In the genomic region with DNA sequence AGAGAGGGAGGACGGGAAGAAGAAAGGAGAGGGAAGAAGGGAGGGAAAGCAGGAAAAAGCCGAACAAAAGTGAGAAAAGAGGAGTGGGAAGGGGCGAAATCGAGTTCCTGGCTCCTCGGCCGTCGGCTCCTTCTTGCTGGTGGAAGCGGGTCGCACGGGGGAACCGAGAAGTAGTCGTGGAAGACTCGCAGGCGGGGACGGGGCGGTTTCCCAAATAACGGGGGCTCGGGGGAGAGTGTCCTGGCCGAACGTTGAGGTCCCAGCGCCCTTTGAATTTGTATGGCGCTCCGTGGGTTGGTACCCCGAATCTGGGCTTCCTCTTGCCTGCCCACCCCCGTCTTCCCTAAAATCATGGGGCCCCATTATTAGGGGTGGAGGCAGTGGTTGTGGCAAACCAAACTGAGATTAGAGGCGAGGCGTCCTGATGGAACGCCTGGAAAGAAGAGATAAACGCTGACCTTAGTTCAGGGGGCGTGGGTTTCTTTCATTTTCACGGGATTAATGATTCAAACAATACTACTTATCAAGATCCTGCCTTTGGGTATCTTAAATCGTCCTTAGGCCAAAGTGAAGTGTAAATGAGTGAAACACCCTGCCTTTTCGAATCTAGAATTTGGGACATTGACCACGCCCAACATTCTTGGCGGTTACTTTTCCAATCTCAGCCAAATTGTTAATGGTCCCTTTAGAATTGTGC, we compare ENCODE assay signal across 8 cellular contexts. TPM values are rescaled to one million over a fixed set of nuclear protein-coding genes. Genes with fewer than 3 reads are reported as not detected.
DNase-seq lines count a peak whose midpoint lies in the region; ATAC-seq lines count a peak whose summit lies in the region.

No MANE protein-coding gene starts in this region.

- peak overlapping the region; percentile 78 for H3K27ac Mint-ChIP-seq in activated CD4-positive, alpha-beta T cell treated with anti-CD3 and anti-CD28 coated beads, Interleukin-2, amount 10 ng/mL, durations not matched to agents 24 days and 14 days
- H3K27ac Mint-ChIP-seq in T-cell = no peak overlapping the region

- H3K9ac ChIP-seq in endocrine pancreas (ENCODE audit: control insufficient read depth, insufficient read depth, low read length) (peak overlapping the region; percentile 97), muscle layer of colon (ENCODE audit: low read length) (peak overlapping the region; percentile 71)

- POLR2A ChIA-PET in T-cell (lab: Charles Lee) = interaction anchor here in 1 of 2 donors (0.6 to 0.7 kb wide), 2 partner anchors 21 to 214 kb away, joined by 3 read pairs; no protein-coding TSS in a partner anchor

- H3K9me3 ChIP-seq in endocrine pancreas (ENCODE audit: control insufficient read depth, low read length) = no peaks in the 10 kb centered on the region
- no peaks in the 10 kb centered on the region for H3K9me3 ChIP-seq in muscle layer of colon (ENCODE audit: low read length)

- H3K27ac ChIP-seq in muscle layer of colon (ENCODE audit: low read depth, low read length) = peak overlapping the region; percentile 91

- H3K4me1 ChIP-seq in endocrine pancreas (ENCODE audit: control insufficient read depth, insufficient read depth, low read length) (peaks cover 10% of the 10 kb centered on the region), muscle layer of colon (ENCODE audit: insufficient read depth, low read length) (peaks cover 25% of the 10 kb centered on the region)

- peaks cover 23% of the 10 kb centered on the region for H3K4me1 Mint-ChIP-seq in activated CD4-positive, alpha-beta T cell treated with anti-CD3 and anti-CD28 coated beads, Interleukin-2, amount 10 ng/mL, durations not matched to agents 24 days and 14 days
- H3K4me1 Mint-ChIP-seq in T-cell = peaks cover 24 to 27% (median 25%) of the 10 kb centered on the region in 3 donors

- H3K4me3 ChIP-seq in endocrine pancreas (ENCODE audit: control insufficient read depth, insufficient read depth, low read length) = peak overlapping the region; percentile 84
- H3K4me3 ChIP-seq in muscle layer of colon (ENCODE audit: low read depth in 1 of 2, low read length in 2 of 2) = peak overlapping the region; percentile 76 to 78

- H3K36me3 ChIP-seq in endocrine pancreas (ENCODE audit: control insufficient read depth, insufficient read depth, low read length) (no peaks in the 10 kb centered on the region), muscle layer of colon (ENCODE audit: insufficient read depth, low read length) (no peaks in the 10 kb centered on the region)

- H3K9me3 Mint-ChIP-seq in activated CD4-positive, alpha-beta T cell treated with anti-CD3 and anti-CD28 coated beads, Interleukin-2, amount 10 ng/mL, durations not matched to agents 24 days and 14 days = no peaks in the 10 kb centered on the region
- no peaks in the 10 kb centered on the region for H3K9me3 Mint-ChIP-seq in T-cell

- ATAC-seq in T-cell (replicated peaks in 1 of 4) = no peak

- H3K27me3 ChIP-seq in endocrine pancreas (ENCODE audit: control insufficient read depth, insufficient read depth, low read length) (no peaks in the 10 kb centered on the region), muscle layer of colon (ENCODE audit: control insufficient read depth in 1 of 2, insufficient read depth in 2 of 2, low read length in 2 of 2) (no peaks in the 10 kb centered on the region)

- peak overlapping the region; percentile 88 for H3K4me3 Mint-ChIP-seq in activated CD4-positive, alpha-beta T cell treated with anti-CD3 and anti-CD28 coated beads, Interleukin-2, amount 10 ng/mL, durations not matched to agents 24 days and 14 days
- H3K4me3 Mint-ChIP-seq in T-cell = peak overlapping the region; percentile 80 to 89 (median 84)

- H3K27me3 Mint-ChIP-seq in activated CD4-positive, alpha-beta T cell treated with anti-CD3 and anti-CD28 coated beads, Interleukin-2, amount 10 ng/mL, durations not matched to agents 24 days and 14 days = peaks cover 25% of the 10 kb centered on the region
- H3K27me3 Mint-ChIP-seq in T-cell = no peaks in the 10 kb centered on the region

- CTCF ChIA-PET in T-cell (lab: Charles Lee) = interaction anchor here in 1 of 2 donors (0.9 to 1.4 kb wide), 3 partner anchors 16 to 373 kb away, joined by 3 to 5 read pairs (median 4); a partner anchor contains a TSS

- no peak for DNase-seq in activated CD4-positive, alpha-beta T cell treated with anti-CD3 and anti-CD28 coated beads, Interleukin-2, amount 10 ng/mL, durations not matched to agents 24 days and 14 days
- no peak for DNase-seq in activated CD4-positive, alpha-beta T cell treated with anti-CD3 and anti-CD28 coated beads, Interleukin-2, amount 50 U/mL, for 48 hours
- DNase-seq in T-cell (peak in 5 of 34 experiments; percentile 1 to 4 (median 2)), NCI-H1417 treated with DMSO at 0.1 percent for 48 hours (lab: John Stamatoyannopoulos, UW) (no peak), DMS153 (lab: John Stamatoyannopoulos, UW) (no peak), occipital lobe (lab: John Stamatoyannopoulos, UW) (no peak)

- intact Hi-C loops in activated CD4-positive, alpha-beta T cell treated with anti-CD3 and anti-CD28 coated beads, Interleukin-2, amount 10 ng/mL, durations not matched to agents 24 days and 14 days (cut with micrococcal nuclease) = loop anchor here (1.0 to 10.0 kb wide), 5 partner anchors 9 to 770 kb away; a partner anchor contains a TSS

- H3K36me3 Mint-ChIP-seq in activated CD4-positive, alpha-beta T cell treated with anti-CD3 and anti-CD28 coated beads, Interleukin-2, amount 10 ng/mL, durations not matched to agents 24 days and 14 days (ENCODE audit: low read depth) = no peaks in the 10 kb centered on the region
- no peaks in the 10 kb centered on the region for H3K36me3 Mint-ChIP-seq in T-cell

RNA-seq across cellular contexts. Expression of a gene that starts 0.9 kb away (rescaled TPM):
- 5.5 and 6.3 TPM in 2 replicates for total RNA-seq in activated CD4-positive, alpha-beta T cell treated with anti-CD3 and anti-CD28 coated beads, Interleukin-2, amount 10 ng/mL, durations not matched to agents 24 days and 14 days
- 1 to 10 TPM; 3.2 to 7.7 (median 5.4) TPM for total RNA-seq in T-cell
- total RNA-seq in occipital lobe = 81.9 TPM
